24 cellular contexts compared by ENCODE assay signal in genomic region chrX:102849396-102849795, GRCh38.
"Had no signal": no experiment of that assay in that cellular context is flagged by ENCODE, and none has a peak within 500 bp of the region (broad histone marks: within the 10 kb centered on the region; RNA-seq: fewer than 3 reads in every experiment).

No MANE protein-coding gene starts in this region.

- DNase-seq: activated B cell treated with CpG ODN at 0.5 μM for 24 hours; activated CD4-positive, alpha-beta T cell treated with anti-CD3 and anti-CD28 coated beads for 1 hour; activated CD4-positive, alpha-beta T cell treated with anti-CD3 and anti-CD28 coated beads, Interleukin-2, amount 10 ng/mL, durations not matched to agents 24 days and 14 days; activated CD4-positive, alpha-beta T cell treated with anti-CD3 and anti-CD28 coated beads, Interleukin-2, amount 50 U/mL, for 48 hours; activated CD8-positive, alpha-beta memory T cell treated with anti-CD3 and anti-CD28 coated beads, Interleukin-2, amount 10 ng/mL, durations not matched to agents 7 days and 5 days; activated effector memory CD4-positive, alpha-beta T cell treated with Interleukin-2 at 50 U/mL for 16 hours; activated naive CD4-positive, alpha-beta T cell; activated T-cell treated with anti-CD3 and anti-CD28 coated beads, Interleukin-2, amount 50 U/mL, for 24 hours; aorta; Kasumi-1; KBM-7; NCI-H1048; NCI-H146; NCI-H187 treated with DMSO at 0.1 percent for 48 hours; NCI-H2171; NCI-H2227 treated with DMSO at 0.1 percent for 48 hours; NCI-H510A; NCI-H526 treated with DMSO at 0.1 percent for 48 hours; NCI-H82; SIG-M5; T-cell; T-helper 2 cell; T1000 had no signal

- FAIRE-seq: TTC549 had no signal

- ATAC-seq: activated CD8-positive, alpha-beta memory T cell treated with anti-CD3 and anti-CD28 coated beads, Interleukin-2, amount 10 ng/mL, durations not matched to agents 7 days and 5 days; T-cell had no signal
